8 cellular contexts compared by ENCODE assay signal in the genomic region with DNA sequence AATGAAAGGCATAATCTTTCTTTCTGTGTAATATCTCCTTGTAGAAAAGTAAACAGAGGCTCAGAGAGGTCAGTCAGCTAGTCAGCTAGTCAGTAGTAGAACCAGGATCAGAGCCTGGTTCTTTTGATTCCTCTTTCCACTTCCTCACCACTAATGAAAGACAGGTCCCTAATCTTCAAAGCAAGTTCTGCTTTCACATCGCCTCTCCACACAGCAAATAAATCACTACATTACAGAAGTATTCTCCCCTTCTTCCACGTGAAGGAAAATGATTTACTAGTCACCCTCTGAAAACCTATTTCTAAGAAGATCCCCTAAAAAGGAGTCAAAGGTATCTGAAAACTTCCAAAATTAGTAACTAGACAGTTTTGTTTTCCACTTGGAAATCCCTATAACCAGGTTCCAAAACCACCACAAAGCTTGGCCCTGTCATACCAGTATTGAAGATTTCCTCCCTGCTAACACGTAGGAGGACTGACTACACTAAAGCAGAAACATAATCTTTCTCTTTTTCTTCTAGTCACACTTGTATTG.
DNase-seq lines count a peak whose midpoint lies in the region; ATAC-seq and TF ChIP-seq lines count a peak whose summit lies in the region.

No MANE protein-coding gene starts in this region.

- no peaks in the 10 kb centered on the region for H3K36me3 Mint-ChIP-seq in T-helper 2 cell treated with Interferon-gamma antibody and Interleukin-4, amounts not matched to agents 5 μg/mL and 100 μg/mL, for 36 hours (ENCODE audit: low read depth)

- no peaks in the 10 kb centered on the region for H3K9me3 Mint-ChIP-seq in T-helper 2 cell treated with Interferon-gamma antibody and Interleukin-4, amounts not matched to agents 5 μg/mL and 100 μg/mL, for 36 hours

- no peak overlapping the region for H3K27ac Mint-ChIP-seq in T-helper 2 cell treated with Interferon-gamma antibody and Interleukin-4, amounts not matched to agents 5 μg/mL and 100 μg/mL, for 36 hours

- no peaks in the 10 kb centered on the region for H3K27me3 Mint-ChIP-seq in T-helper 2 cell treated with Interferon-gamma antibody and Interleukin-4, amounts not matched to agents 5 μg/mL and 100 μg/mL, for 36 hours (ENCODE audit: low read depth)

- DNase-seq in T-helper 2 cell treated with Interferon-gamma antibody and Interleukin-4, amounts not matched to agents 5 μg/mL and 100 μg/mL, for 36 hours (ENCODE audit: low spot score): peak; percentile 4
- no peak for DNase-seq in T-helper 2 cell
- no peak for DNase-seq in cerebellar nuclear complex (lab: John Stamatoyannopoulos, UW)
- DNase-seq in stimulated activated naive CD4-positive, alpha-beta T cell (lab: John Stamatoyannopoulos, UW): no peak
- no peak for DNase-seq in effector memory CD4-positive, alpha-beta T cell

- H3K4me3 Mint-ChIP-seq in T-helper 2 cell treated with Interferon-gamma antibody and Interleukin-4, amounts not matched to agents 5 μg/mL and 100 μg/mL, for 36 hours: no peak overlapping the region

- no peak overlapping the region for H3K4me3 ChIP-seq in muscle layer of duodenum (ENCODE audit: low read depth in 1 of 2, low read length in 2 of 2)
- no peak overlapping the region for H3K4me3 ChIP-seq in effector memory CD4-positive, alpha-beta T cell (ENCODE audit: insufficient read depth, low read depth, low read length, poor library complexity, severe bottlenecking)

- no peaks in the 10 kb centered on the region for H3K4me1 Mint-ChIP-seq in T-helper 2 cell treated with Interferon-gamma antibody and Interleukin-4, amounts not matched to agents 5 μg/mL and 100 μg/mL, for 36 hours (ENCODE audit: low read depth)

- no peaks in the 10 kb centered on the region for H3K27me3 ChIP-seq in muscle layer of duodenum (ENCODE audit: low read depth, low read length)
- H3K27me3 ChIP-seq in effector memory CD4-positive, alpha-beta T cell (replicated peaks; ENCODE audit: control insufficient read depth, insufficient read depth, low read length, poor library complexity, severe bottlenecking): no peaks in the 10 kb centered on the region

- H3K4me1 ChIP-seq in muscle layer of duodenum (ENCODE audit: control insufficient read depth in 1 of 2, insufficient read depth in 2 of 2, low read length in 2 of 2): peaks cover 0 to 17% of the 10 kb centered on the region in 2 donors
- H3K4me1 ChIP-seq in effector memory CD4-positive, alpha-beta T cell (ENCODE audit: control insufficient read depth, insufficient read depth, low read length, poor library complexity, severe bottlenecking): no peaks in the 10 kb centered on the region

- no peaks in the 10 kb centered on the region for H3K9me3 ChIP-seq in muscle layer of duodenum (ENCODE audit: control insufficient read depth in 1 of 2, low read length in 2 of 2)
- no peaks in the 10 kb centered on the region for H3K9me3 ChIP-seq in effector memory CD4-positive, alpha-beta T cell (ENCODE audit: control insufficient read depth, low read length)

- peak; percentile 73 for ATAC-seq in HG02981 (IDR thresholded peaks at IDR 0.05; ENCODE audit: unreplicated experiment)
- peak; percentile 72 for ATAC-seq in SK-N-SH treated with all-trans-retinoic acid at 6 μM for 48 hours

- H3K36me3 ChIP-seq in muscle layer of duodenum (ENCODE audit: control insufficient read depth in 1 of 2, insufficient read depth in 2 of 2, low read length in 2 of 2): no peaks in the 10 kb centered on the region
- H3K36me3 ChIP-seq in effector memory CD4-positive, alpha-beta T cell (ENCODE audit: control insufficient read depth, insufficient read depth, low read length): no peaks in the 10 kb centered on the region

- peak overlapping the region; percentile 28 for H3K27ac ChIP-seq in muscle layer of duodenum (ENCODE audit: low read length)
- H3K27ac ChIP-seq in effector memory CD4-positive, alpha-beta T cell (ENCODE audit: insufficient read depth, low read length, poor library complexity, severe bottlenecking): no peak overlapping the region

TF ChIP-seq in SK-N-SH treated with all-trans-retinoic acid at 6 μM for 48 hours, 23 proteins besides CTCF, POLR2A, EP300 and RAD21:
- TF ChIP-seq, protein P1, sequence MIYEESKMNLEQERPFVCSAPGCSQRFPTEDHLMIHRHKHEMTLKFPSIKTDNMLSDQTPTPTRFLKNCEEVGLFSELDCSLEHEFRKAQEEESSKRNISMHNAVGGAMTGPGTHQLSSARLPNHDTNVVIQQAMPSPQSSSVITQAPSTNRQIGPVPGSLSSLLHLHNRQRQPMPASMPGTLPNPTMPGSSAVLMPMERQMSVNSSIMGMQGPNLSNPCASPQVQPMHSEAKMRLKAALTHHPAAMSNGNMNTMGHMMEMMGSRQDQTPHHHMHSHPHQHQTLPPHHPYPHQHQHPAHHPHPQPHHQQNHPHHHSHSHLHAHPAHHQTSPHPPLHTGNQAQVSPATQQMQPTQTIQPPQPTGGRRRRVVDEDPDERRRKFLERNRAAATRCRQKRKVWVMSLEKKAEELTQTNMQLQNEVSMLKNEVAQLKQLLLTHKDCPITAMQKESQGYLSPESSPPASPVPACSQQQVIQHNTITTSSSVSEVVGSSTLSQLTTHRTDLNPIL (CRISPR knock-in tag; IDR thresholded peaks at IDR 0.05; ENCODE audit: low read depth): no peak
- TF ChIP-seq, protein P2, sequence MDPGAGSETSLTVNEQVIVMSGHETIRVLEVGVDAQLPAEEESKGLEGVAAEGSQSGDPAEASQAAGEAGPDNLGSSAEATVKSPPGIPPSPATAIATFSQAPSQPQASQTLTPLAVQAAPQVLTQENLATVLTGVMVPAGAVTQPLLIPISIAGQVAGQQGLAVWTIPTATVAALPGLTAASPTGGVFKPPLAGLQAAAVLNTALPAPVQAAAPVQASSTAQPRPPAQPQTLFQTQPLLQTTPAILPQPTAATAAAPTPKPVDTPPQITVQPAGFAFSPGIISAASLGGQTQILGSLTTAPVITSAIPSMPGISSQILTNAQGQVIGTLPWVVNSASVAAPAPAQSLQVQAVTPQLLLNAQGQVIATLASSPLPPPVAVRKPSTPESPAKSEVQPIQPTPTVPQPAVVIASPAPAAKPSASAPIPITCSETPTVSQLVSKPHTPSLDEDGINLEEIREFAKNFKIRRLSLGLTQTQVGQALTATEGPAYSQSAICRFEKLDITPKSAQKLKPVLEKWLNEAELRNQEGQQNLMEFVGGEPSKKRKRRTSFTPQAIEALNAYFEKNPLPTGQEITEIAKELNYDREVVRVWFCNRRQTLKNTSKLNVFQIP (CRISPR knock-in tag; IDR thresholded peaks at IDR 0.05; ENCODE audit: borderline replicate concordance, low read depth): no peak; the same call in 1 of the 2 replicates
- TF ChIP-seq ESRRG (CRISPR knock-in tag; IDR thresholded peaks at IDR 0.05): no peak
- TF ChIP-seq ARNTL (CRISPR knock-in tag; IDR thresholded peaks at IDR 0.05; ENCODE audit: borderline replicate concordance, low read depth): no peak
- TF ChIP-seq OSR1 (CRISPR knock-in tag; IDR thresholded peaks at IDR 0.05): no peak
- TF ChIP-seq ZC3H10 (CRISPR knock-in tag; IDR thresholded peaks at IDR 0.05): no peak
- TF ChIP-seq ZNF8 (CRISPR knock-in tag; IDR thresholded peaks at IDR 0.05): no peak
- TF ChIP-seq ZFP3 (CRISPR knock-in tag; IDR thresholded peaks at IDR 0.05): no peak
- no peak for TF ChIP-seq GLIS3 (CRISPR knock-in tag; IDR thresholded peaks at IDR 0.05)
- TF ChIP-seq PPARA (CRISPR knock-in tag; IDR thresholded peaks at IDR 0.05; ENCODE audit: borderline replicate concordance): no peak
- no peak for TF ChIP-seq ZFP30 (CRISPR knock-in tag; IDR thresholded peaks at IDR 0.05)
TF ChIP-seq in SK-N-SH treated with all-trans-retinoic acid at 6 μM for 48 hours: peak in this region for 0.
